ENCODE assay signal across 8 cellular contexts in the genomic region with DNA sequence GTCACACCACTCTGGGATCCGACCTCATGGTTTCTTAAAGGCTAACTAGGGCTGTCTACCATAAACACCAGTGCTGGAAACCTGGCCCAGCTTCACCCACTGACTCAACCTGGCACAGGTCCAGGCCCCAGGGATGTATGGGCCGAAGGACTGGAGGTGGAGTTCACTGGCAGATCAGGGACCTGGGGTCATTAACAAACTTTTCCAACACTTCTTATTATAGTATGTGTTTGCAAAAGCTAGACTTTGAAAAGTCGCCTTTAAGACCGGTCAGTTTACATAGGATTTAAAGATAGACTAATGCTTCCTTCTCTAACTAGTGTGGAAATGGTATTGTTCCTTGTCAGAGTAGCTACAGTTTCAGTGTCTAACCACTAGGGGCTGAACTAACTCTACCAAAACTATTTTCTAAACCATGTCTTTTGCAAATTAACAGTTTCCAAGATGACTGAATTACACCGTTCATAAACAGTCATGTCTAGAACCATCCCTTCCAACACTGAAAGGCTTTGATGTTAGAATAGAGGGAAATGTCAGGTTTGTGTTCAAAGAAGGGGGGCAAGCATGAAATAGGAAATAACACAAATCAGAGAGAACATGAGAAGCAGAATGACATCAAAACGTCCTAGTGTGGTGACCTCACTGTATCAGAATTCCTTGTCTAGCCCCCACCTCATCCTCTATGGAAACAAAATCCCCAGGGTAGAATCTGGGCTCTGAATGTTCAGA. TPM values are rescaled to one million over a fixed set of nuclear protein-coding genes. Genes with fewer than 3 reads are reported as not detected.
DNase-seq lines count a peak whose midpoint lies in the region; ATAC-seq and TF ChIP-seq lines count a peak whose summit lies in the region.

No MANE protein-coding gene starts in this region.

- peak overlapping the region; percentile 11 for H3K27ac ChIP-seq in CD4-positive, alpha-beta memory T cell (ENCODE audit: low read depth, low read length)
- H3K27ac ChIP-seq in SJCRH30 (peak overlapping the region; percentile 0; the same call in 1 of the 2 replicates), substantia nigra (ENCODE audit: low read depth, low read length, poor library complexity, severe bottlenecking) (peak overlapping the region; percentile 39)

- WGBS in lower leg skin, 2 donors: 5% methylated on average over 6 of the region's 6 CpGs

- CTCF ChIA-PET in CD4-positive, alpha-beta memory T cell (lab: Charles Lee; ENCODE audit: partially characterized antibody): interaction anchor here (0.7 to 5.4 kb wide), 44 partner anchors 8 to 386 kb away, joined by 3 to 60 read pairs (median 5); a partner anchor contains a TSS

- peak in 1 of 3 donors; percentile 80 for TF ChIP-seq CTCF in lower leg skin (IDR thresholded peaks at IDR 0.05)

- ATAC-seq in GM18519 (IDR thresholded peaks at IDR 0.05; ENCODE audit: low FRiP score, unreplicated experiment) (peak; percentile 42), HG03457 (IDR thresholded peaks at IDR 0.05; ENCODE audit: unreplicated experiment) (no peak)

- H3K4me1 ChIP-seq in CD4-positive, alpha-beta memory T cell (ENCODE audit: insufficient read depth, low read length): peaks cover 22% of the 10 kb centered on the region
- peaks cover 10% of the 10 kb centered on the region for H3K4me1 ChIP-seq in SJCRH30

- peaks cover 37 to 86% of the 10 kb centered on the region in 2 donors for H3K36me3 Mint-ChIP-seq in CD4-positive, alpha-beta memory T cell

- TF ChIP-seq POLR2A in lower leg skin (IDR thresholded peaks at IDR 0.05): no peak

- peak overlapping the region in 2 of 8 donors; percentile 40 to 49 for H3K4me3 Mint-ChIP-seq in CD4-positive, alpha-beta memory T cell

- H3K9me3 ChIP-seq in CD4-positive, alpha-beta memory T cell (ENCODE audit: control insufficient read depth in 1 of 2, low read length in 2 of 2): no peaks in the 10 kb centered on the region
- no peaks in the 10 kb centered on the region for H3K9me3 ChIP-seq in SJCRH30 (replicated peaks)

- H3K27me3 ChIP-seq in CD4-positive, alpha-beta memory T cell (ENCODE audit: insufficient read depth, low read length): no peaks in the 10 kb centered on the region
- H3K27me3 ChIP-seq in SJCRH30: no peaks in the 10 kb centered on the region

- H3K9me3 Mint-ChIP-seq in CD4-positive, alpha-beta memory T cell: no peaks in the 10 kb centered on the region

- H3K4me3 ChIP-seq in CD4-positive, alpha-beta memory T cell (ENCODE audit: low read length in 2 of 2): no peak overlapping the region
- H3K4me3 ChIP-seq in SJCRH30: no peak overlapping the region
- no peak overlapping the region for H3K4me3 ChIP-seq in lower leg skin (ENCODE audit: low read depth, poor library complexity, severe bottlenecking)

- intact Hi-C loops in CD4-positive, alpha-beta memory T cell (cut with micrococcal nuclease): loop anchor here (1.0 to 2.0 kb wide), 8 partner anchors 20 to 381 kb away; a partner anchor contains a TSS
- intact Hi-C loops in lower leg skin (cut with DNase I; ENCODE audit: low total_unique reads): loop anchor here (5.0 to 10.0 kb wide), 2 partner anchors 293 to 319 kb away; no protein-coding TSS in a partner anchor

- H3K36me3 ChIP-seq in CD4-positive, alpha-beta memory T cell (ENCODE audit: insufficient read depth, low read length): peaks cover 58% of the 10 kb centered on the region
- H3K36me3 ChIP-seq in SJCRH30: no peaks in the 10 kb centered on the region

- in situ Hi-C loops in KBM-7 (cut with MboI; ENCODE audit: low pct_unique_long_range_greater_than_20kb, low sequenced_read_pairs): no loop called here

- no peaks in the 10 kb centered on the region for H3K27me3 Mint-ChIP-seq in CD4-positive, alpha-beta memory T cell

- H3K4me1 Mint-ChIP-seq in CD4-positive, alpha-beta memory T cell: peaks cover 16 to 43% (median 29%) of the 10 kb centered on the region in 4 donors

- DNase-seq in CD4-positive, alpha-beta memory T cell: peak; percentile 43 to 67 (median 66)
- DNase-seq in KBM-7 (peak; percentile 67), SJCRH30 (peak; percentile 56 to 77), dedifferentiated amniotic fluid mesenchymal stem cell (ENCODE audit: extremely low spot score) (peak; percentile 70), lower leg skin (ENCODE audit: low spot score in 2 of 2) (peak; percentile 55 to 93), substantia nigra (lab: John Stamatoyannopoulos, UW) (peak in 10 of 49 donors; percentile 4 to 90 (median 8))

- peak overlapping the region in 6 of 7 donors; percentile 36 to 85 (median 68) for H3K27ac Mint-ChIP-seq in CD4-positive, alpha-beta memory T cell

- POLR2A ChIA-PET in CD4-positive, alpha-beta memory T cell (lab: Charles Lee; ENCODE audit: partially characterized antibody): interaction anchor here (0.7 to 3.9 kb wide), 7 partner anchors 22 to 233 kb away, joined by 3 to 30 read pairs (median 4); a partner anchor contains a TSS

RNA-seq across cellular contexts. Expression of a gene that starts 29.7 kb away (rescaled TPM):
- total RNA-seq in CD4-positive, alpha-beta memory T cell: 10 to 100 TPM; 30.4 to 31.6 TPM
- polyA plus RNA-seq in CD4-positive, alpha-beta memory T cell: 100 to 1,000 TPM; 111 TPM
- 10.3 and 11.6 TPM in 2 replicates for total RNA-seq in SJCRH30 (2014; rRNA removed; shearing (Covaris generic))
- 10 to 100 TPM; 13.0 to 33.3 (median 18.4) TPM for total RNA-seq in lower leg skin

RNA-seq across cellular contexts. Expression of a gene that starts 32.9 kb away (rescaled TPM):
- total RNA-seq in CD4-positive, alpha-beta memory T cell: 10 to 100 TPM; 16.9 to 17.5 TPM
- polyA plus RNA-seq in CD4-positive, alpha-beta memory T cell: under 1 TPM; 0.39 to 0.77 TPM
- total RNA-seq in SJCRH30 (2014; rRNA removed; shearing (Covaris generic)): 5.4 and 5.5 TPM in 2 replicates
- 10 to 100 TPM; 35.0 to 54.8 (median 45.4) TPM for total RNA-seq in lower leg skin
